Comparison of ENCODE assay signal across 8 cellular contexts in genomic region chr13:31797154-31797775, GRCh38. TPM values are rescaled to one million over a fixed set of nuclear protein-coding genes. Genes with fewer than 3 reads are reported as not detected.
A peak's percentile ranks its signal among the peaks of the same experiment; 100 is the strongest.
DNase-seq lines count a peak whose midpoint lies in the region; ATAC-seq and TF ChIP-seq lines count a peak whose summit lies in the region.

No MANE protein-coding gene starts in this region.

- WGBS in stomach, 5 donors: 30 to 37% (median 33%) methylated on average over 7 of the region's 7 CpGs

- H3K27ac ChIP-seq in foreskin keratinocyte (no peak overlapping the region), stomach (no peak overlapping the region)

- TF ChIP-seq CTCF in foreskin keratinocyte (conservative IDR thresholded peaks at IDR 0.05) (peak; percentile 65), stomach (IDR thresholded peaks at IDR 0.05) (peak in 4 of 7 experiments; percentile 4 to 29 (median 16)), GM20000 (IDR thresholded peaks at IDR 0.05; ENCODE audit: extremely low read depth, missing control alignments) (no peak)

- no peak for TF ChIP-seq EP300 in stomach (IDR thresholded peaks at IDR 0.05)

- no peaks in the 10 kb centered on the region for H3K36me3 ChIP-seq in stomach

- ATAC-seq in foreskin keratinocyte: peak; percentile 41

- DNase-seq in NCI-H1694 treated with DMSO at 0.1 percent for 48 hours (lab: John Stamatoyannopoulos, UW) (peak; percentile 22), NCI-H1694 (lab: John Stamatoyannopoulos, UW) (no peak), RPMI7951 (ENCODE audit: low read depth) (peak; percentile 59), foreskin keratinocyte (peak in 1 of 2 donors; percentile 20), stomach (no peak), NCI-H1048 (lab: John Stamatoyannopoulos, UW) (no peak), GM20000 (ENCODE audit: low spot score) (no peak)
- DNase-seq in activated T-cell treated with anti-CD3 and anti-CD28 coated beads, Interleukin-2, amount 50 U/mL, for 24 hours: no peak

- H3K4me1 Mint-ChIP-seq in activated T-cell treated with anti-CD3 and anti-CD28 coated beads, Interleukin-2, amount 50 U/mL, for 24 hours (ENCODE audit: low read depth): peaks cover 3% of the 10 kb centered on the region

- H3K9me3 ChIP-seq in stomach: no peaks in the 10 kb centered on the region

- no peaks in the 10 kb centered on the region for H3K9me3 Mint-ChIP-seq in activated T-cell treated with anti-CD3 and anti-CD28 coated beads, Interleukin-2, amount 50 U/mL, for 24 hours

- H3K4me1 ChIP-seq in foreskin keratinocyte (no peaks in the 10 kb centered on the region), stomach (no peaks in the 10 kb centered on the region)

- no peak for TF ChIP-seq POLR2A in stomach (IDR thresholded peaks at IDR 0.05)

- no peak overlapping the region for H3K4me3 Mint-ChIP-seq in activated T-cell treated with anti-CD3 and anti-CD28 coated beads, Interleukin-2, amount 50 U/mL, for 24 hours

- H3K4me3 ChIP-seq in stomach: no peak overlapping the region

- H3K27ac Mint-ChIP-seq in activated T-cell treated with anti-CD3 and anti-CD28 coated beads, Interleukin-2, amount 50 U/mL, for 24 hours: no peak overlapping the region

- no peaks in the 10 kb centered on the region for H3K36me3 Mint-ChIP-seq in activated T-cell treated with anti-CD3 and anti-CD28 coated beads, Interleukin-2, amount 50 U/mL, for 24 hours (ENCODE audit: low read depth)

- H3K27me3 ChIP-seq in foreskin keratinocyte: no peaks in the 10 kb centered on the region
- H3K27me3 ChIP-seq in stomach: no peaks in the 10 kb centered on the region

- intact Hi-C loops in stomach (cut with DNase I; ENCODE audit: low total_unique reads): no loop called here

- H3K27me3 Mint-ChIP-seq in activated T-cell treated with anti-CD3 and anti-CD28 coated beads, Interleukin-2, amount 50 U/mL, for 24 hours: no peaks in the 10 kb centered on the region

RNA-seq across cellular contexts. Expression of gene RXFP2, which starts 57.9 kb away (rescaled TPM):
- total RNA-seq in RPMI7951 (2014; rRNA removed; shearing (Covaris generic)): 1.1 and 1.2 TPM in 2 replicates
- total RNA-seq in foreskin keratinocyte: not detected in 2 replicates
- not detected in 2 replicates for polyA plus RNA-seq in foreskin keratinocyte
- total RNA-seq in stomach: not detected
- polyA plus RNA-seq in stomach: not detected

Comparison
In these comparisons a context has a peak if more than half of its experiments do, and no peak if none do; other contexts are left out.
1. DNase-seq: peak in NCI-H1694 treated with DMSO at 0.1 percent for 48 hours (single experiment) and RPMI7951 (single experiment); none in NCI-H1694 (single experiment), stomach (single experiment), NCI-H1048 (single experiment), activated T-cell treated with anti-CD3 and anti-CD28 coated beads, Interleukin-2, amount 50 U/mL, for 24 hours (single experiment) and GM20000 (single experiment).